Comparison of ENCODE assay signal across 9 cellular contexts in genomic region chr12:130953783-130954543, GRCh38. TPM values are rescaled to one million over a fixed set of nuclear protein-coding genes. Genes with fewer than 3 reads are reported as not detected.
DNase-seq lines count a peak whose midpoint lies in the region; ATAC-seq and TF ChIP-seq lines count a peak whose summit lies in the region.
"Had no signal": no experiment of that assay in that cellular context is flagged by ENCODE, and none has a peak within 500 bp of the region (broad histone marks: within the 10 kb centered on the region; RNA-seq: fewer than 3 reads in every experiment).

Gene ADGRD1, plus strand, starts transcription at chr12:130953907. Its CDS starts 559 bp downstream, at chr12:130954466.

- H3K4me3 Mint-ChIP-seq in mesothelial cell of epicardium, result peak within 1 kb of the TSS; percentile 64
- H3K4me3 Mint-ChIP-seq in T-helper 2 cell treated with Interferon-gamma antibody and Interleukin-4, amounts not matched to agents 5 μg/mL and 100 μg/mL, for 36 hours, result no peak within 1 kb of the TSS
- H3K4me3 Mint-ChIP-seq in naive thymus-derived CD8-positive, alpha-beta T cell, result no peak within 1 kb of the TSS

- no peaks in the 10 kb centered on the region for H3K27me3 ChIP-seq in HL-60 (ENCODE audit: insufficient read depth, poor library complexity, severe bottlenecking)
- peaks cover 5 to 11% of the 10 kb centered on the region in 2 donors for H3K27me3 ChIP-seq in duodenal mucosa (ENCODE audit: control insufficient read depth in 1 of 2, insufficient read depth in 2 of 2, low read length in 2 of 2)
- no peaks in the 10 kb centered on the region for H3K27me3 ChIP-seq in upper lobe of right lung

- TF ChIP-seq CTCF in HL-60 (IDR thresholded peaks at IDR 0.05; ENCODE audit: insufficient read depth, low read length) (no peak), mesothelial cell of epicardium (IDR thresholded peaks at IDR 0.05; ENCODE audit: unreplicated experiment) (no peak), upper lobe of right lung (IDR thresholded peaks at IDR 0.05) (no peak)

- H3K36me3 ChIP-seq in duodenal mucosa (ENCODE audit: control insufficient read depth in 1 of 2, insufficient read depth in 2 of 2, low read length in 2 of 2) (no peaks in the 10 kb centered on the region), upper lobe of right lung (no peaks in the 10 kb centered on the region)

- H3K27ac Mint-ChIP-seq in mesothelial cell of epicardium, result peak within 1 kb of the TSS; percentile 32
- H3K27ac Mint-ChIP-seq in T-helper 2 cell treated with Interferon-gamma antibody and Interleukin-4, amounts not matched to agents 5 μg/mL and 100 μg/mL, for 36 hours, result no peak within 1 kb of the TSS
- H3K27ac Mint-ChIP-seq in naive thymus-derived CD8-positive, alpha-beta T cell, result no peak within 1 kb of the TSS

- H3K4me1 ChIP-seq in duodenal mucosa (ENCODE audit: control insufficient read depth in 1 of 2, insufficient read depth in 2 of 2, low read length in 2 of 2), result peaks cover 0 to 5% of the 10 kb centered on the region in 2 donors
- peaks cover 7% of the 10 kb centered on the region for H3K4me1 ChIP-seq in upper lobe of right lung

- DNase-seq in HL-60 (ENCODE audit: low read depth in 1 of 2, low spot score in 1 of 2), result peak; percentile 58 to 80
- DNase-seq in mesothelial cell of epicardium (ENCODE audit: low spot score in 2 of 2, unreplicated experiment in 2 of 2), result no peak
- DNase-seq in upper lobe of right lung, result peak; percentile 83
- DNase-seq in NCI-H524 treated with DMSO at 0.1 percent for 48 hours (lab: John Stamatoyannopoulos, UW), result no peak
- DNase-seq in T-helper 2 cell treated with Interferon-gamma antibody and Interleukin-4, amounts not matched to agents 5 μg/mL and 100 μg/mL, for 36 hours (ENCODE audit: low spot score), result no peak
- DNase-seq in naive thymus-derived CD8-positive, alpha-beta T cell, result no peak
- DNase-seq: RPMI8226 had no signal

- intact Hi-C loops in upper lobe of right lung (cut with DNase I), result no loop called here

- no peaks in the 10 kb centered on the region for H3K36me3 Mint-ChIP-seq in mesothelial cell of epicardium
- no peaks in the 10 kb centered on the region for H3K36me3 Mint-ChIP-seq in T-helper 2 cell treated with Interferon-gamma antibody and Interleukin-4, amounts not matched to agents 5 μg/mL and 100 μg/mL, for 36 hours (ENCODE audit: low read depth)
- H3K36me3 Mint-ChIP-seq in naive thymus-derived CD8-positive, alpha-beta T cell, result no peaks in the 10 kb centered on the region

- no peak within 1 kb of the TSS for H3K9ac ChIP-seq in duodenal mucosa (ENCODE audit: low read depth in 1 of 2, low read length in 2 of 2)

- H3K9me3 Mint-ChIP-seq in mesothelial cell of epicardium, result no peaks in the 10 kb centered on the region
- no peaks in the 10 kb centered on the region for H3K9me3 Mint-ChIP-seq in T-helper 2 cell treated with Interferon-gamma antibody and Interleukin-4, amounts not matched to agents 5 μg/mL and 100 μg/mL, for 36 hours
- no peaks in the 10 kb centered on the region for H3K9me3 Mint-ChIP-seq in naive thymus-derived CD8-positive, alpha-beta T cell

- POLR2A ChIA-PET in naive thymus-derived CD8-positive, alpha-beta T cell (lab: Charles Lee), result no interaction called here

- H3K4me3 ChIP-seq in HL-60 (replicated peaks; ENCODE audit: insufficient read depth, low read length) (peak within 1 kb of the TSS; percentile 7; the same call in 1 of the 2 replicates), duodenal mucosa (ENCODE audit: low read depth in 1 of 2, low read length in 2 of 2) (peak within 1 kb of the TSS; percentile 17 to 46), upper lobe of right lung (peak within 1 kb of the TSS; percentile 58)

- H3K27ac ChIP-seq in HL-60 (replicated peaks) (no peak within 1 kb of the TSS), duodenal mucosa (ENCODE audit: low read depth, low read length) (no peak within 1 kb of the TSS), upper lobe of right lung (peak within 1 kb of the TSS; percentile 80)

- peaks cover 34% of the 10 kb centered on the region for H3K4me1 Mint-ChIP-seq in mesothelial cell of epicardium
- H3K4me1 Mint-ChIP-seq in T-helper 2 cell treated with Interferon-gamma antibody and Interleukin-4, amounts not matched to agents 5 μg/mL and 100 μg/mL, for 36 hours (ENCODE audit: low read depth), result no peaks in the 10 kb centered on the region
- H3K4me1 Mint-ChIP-seq in naive thymus-derived CD8-positive, alpha-beta T cell, result peaks cover 4 to 13% (median 6%) of the 10 kb centered on the region in 4 donors

- no peaks in the 10 kb centered on the region for H3K27me3 Mint-ChIP-seq in mesothelial cell of epicardium (ENCODE audit: low read depth)
- H3K27me3 Mint-ChIP-seq in T-helper 2 cell treated with Interferon-gamma antibody and Interleukin-4, amounts not matched to agents 5 μg/mL and 100 μg/mL, for 36 hours (ENCODE audit: low read depth), result peaks cover 20% of the 10 kb centered on the region
- H3K27me3 Mint-ChIP-seq in naive thymus-derived CD8-positive, alpha-beta T cell, result peaks cover 11 to 51% (median 35%) of the 10 kb centered on the region in 5 donors

- peaks cover 4 to 6% of the 10 kb centered on the region in 2 donors for H3K9me3 ChIP-seq in duodenal mucosa (ENCODE audit: control insufficient read depth in 1 of 2, low read length in 2 of 2)
- no peaks in the 10 kb centered on the region for H3K9me3 ChIP-seq in upper lobe of right lung

- ATAC-seq in upper lobe of right lung (peak; percentile 91), HG02852 (IDR thresholded peaks at IDR 0.05; ENCODE audit: unreplicated experiment) (no peak)
- no peak for ATAC-seq in naive thymus-derived CD8-positive, alpha-beta T cell

RNA-seq across cellular contexts. Expression of gene ADGRD1, which starts in this region (rescaled TPM):
- 5.5 to 7.7 TPM (median 7.2 TPM) in 3 replicates for total RNA-seq in mesothelial cell of epicardium
- 113 TPM for total RNA-seq in upper lobe of right lung
- total RNA-seq in naive thymus-derived CD8-positive, alpha-beta T cell, result under 1 TPM; 0.34 to 0.36 TPM
- polyA plus RNA-seq in naive thymus-derived CD8-positive, alpha-beta T cell, result under 1 TPM in 1 of 3 donors, not detected in 2; 0.20 TPM

Comparison
In these comparisons a context has a peak if more than half of its experiments do, and no peak if none do; other contexts are left out.
1. RNA of gene ADGRD1 (total RNA-seq): 113 TPM in upper lobe of right lung (single experiment); 5.5 to 7.7 TPM in mesothelial cell of epicardium and 0.34 to 0.36 TPM in naive thymus-derived CD8-positive, alpha-beta T cell; every median in the first group is over 10 times any median in the second.
2. DNase-seq: peak in HL-60 (2 of 2) and upper lobe of right lung (single experiment); none in mesothelial cell of epicardium (0 of 2), NCI-H524 treated with DMSO at 0.1 percent for 48 hours (single experiment), T-helper 2 cell treated with Interferon-gamma antibody and Interleukin-4, amounts not matched to agents 5 μg/mL and 100 μg/mL, for 36 hours (single experiment) and naive thymus-derived CD8-positive, alpha-beta T cell (0 of 10).
3. H3K4me3 ChIP-seq: peak in every context shown above with its lines; median percentile 58 in upper lobe of right lung; 32 in duodenal mucosa; 7 in HL-60.